Comparison of ENCODE assay signal across 8 cellular contexts in genomic region chr2:45643543-45644542, GRCh38. TPM values are rescaled to one million over a fixed set of nuclear protein-coding genes. Genes with fewer than 3 reads are reported as not detected.
DNase-seq lines count a peak whose midpoint lies in the region; ATAC-seq and TF ChIP-seq lines count a peak whose summit lies in the region.

No MANE protein-coding gene starts in this region.

- H3K27me3 Mint-ChIP-seq in activated T-cell treated with anti-CD3 and anti-CD28 coated beads, Interleukin-2, amount 50 U/mL, for 72 hours (ENCODE audit: low read depth), result peaks cover 44% of the 10 kb centered on the region
- peaks cover 6 to 43% (median 19%) of the 10 kb centered on the region in 5 donors for H3K27me3 Mint-ChIP-seq in naive thymus-derived CD8-positive, alpha-beta T cell
- H3K27me3 Mint-ChIP-seq in stimulated activated naive CD8-positive, alpha-beta T cell treated with anti-CD3 and anti-CD28 coated beads, Interleukin-15, Interleukin-2, amounts not matched to agents 100 ng/mL and 50 ng/mL, for 24 hours, result peaks cover 26% of the 10 kb centered on the region

- CTCF ChIA-PET in AG04450 (lab: Charles Lee), result interaction anchor here (0.5 to 1.4 kb wide), 10 partner anchors 8 to 420 kb away, joined by 3 to 14 read pairs (median 3); no protein-coding TSS in a partner anchor

- peak overlapping the region; percentile 73 for H2AFZ ChIP-seq in fibroblast of lung (ENCODE audit: low read length)

- TF ChIP-seq CTCF in AG04450 (IDR thresholded peaks at IDR 0.05; ENCODE audit: low read depth, low read length) (peak; percentile 80), fibroblast of lung (conservative IDR thresholded peaks at IDR 0.05 in 1 of 2, IDR thresholded peaks at IDR 0.05 in 1 of 2; ENCODE audit: low read depth in 1 of 2, low read length in 2 of 2) (peak; percentile 48 to 78)

- no peaks in the 10 kb centered on the region for H3K36me3 ChIP-seq in NT2/D1 (ENCODE audit: insufficient read depth, insufficient read length, low read length)
- no peaks in the 10 kb centered on the region for H3K36me3 ChIP-seq in fibroblast of lung (ENCODE audit: control insufficient read depth, insufficient read depth, low read length)

- H4K20me1 ChIP-seq in fibroblast of lung (ENCODE audit: control insufficient read depth, extremely low read depth, insufficient read depth, low read length), result no peaks in the 10 kb centered on the region

- H3K9ac ChIP-seq in NT2/D1 (ENCODE audit: insufficient read length, low read depth) (peak overlapping the region; percentile 56), fibroblast of lung (ENCODE audit: insufficient read depth, low read length) (peak overlapping the region; percentile 74)

- DNase-seq in AG04450 (ENCODE audit: low read depth, low spot score), result no peak
- peak; percentile 58 for DNase-seq in NT2/D1 (ENCODE audit: low read depth, low spot score)
- DNase-seq in activated T-cell treated with anti-CD3 and anti-CD28 coated beads, Interleukin-2, amount 50 U/mL, for 72 hours, result peak; percentile 73 to 84
- peak; percentile 23 to 45 for DNase-seq in fibroblast of lung (ENCODE audit: low read depth in 2 of 2)
- peak; percentile 53 to 88 (median 74) for DNase-seq in naive thymus-derived CD8-positive, alpha-beta T cell

- H3K36me3 Mint-ChIP-seq in activated T-cell treated with anti-CD3 and anti-CD28 coated beads, Interleukin-2, amount 50 U/mL, for 72 hours (ENCODE audit: insufficient read depth in 2 of 2), result no peaks in the 10 kb centered on the region
- H3K36me3 Mint-ChIP-seq in naive thymus-derived CD8-positive, alpha-beta T cell, result no peaks in the 10 kb centered on the region
- H3K36me3 Mint-ChIP-seq in stimulated activated naive CD8-positive, alpha-beta T cell treated with anti-CD3 and anti-CD28 coated beads, Interleukin-15, Interleukin-2, amounts not matched to agents 100 ng/mL and 50 ng/mL, for 24 hours (ENCODE audit: low read depth), result no peaks in the 10 kb centered on the region

- no peaks in the 10 kb centered on the region for H3K9me3 ChIP-seq in AG04450 (ENCODE audit: control insufficient read depth, insufficient read depth, low read length)
- no peaks in the 10 kb centered on the region for H3K9me3 ChIP-seq in NT2/D1 (ENCODE audit: insufficient read depth, low read length)
- H3K9me3 ChIP-seq in fibroblast of lung (ENCODE audit: control insufficient read depth, insufficient read depth, low read depth, low read length), result no peaks in the 10 kb centered on the region

- no peaks in the 10 kb centered on the region for H3K9me3 Mint-ChIP-seq in activated T-cell treated with anti-CD3 and anti-CD28 coated beads, Interleukin-2, amount 50 U/mL, for 72 hours
- peaks cover 0 to 2% (median 0%) of the 10 kb centered on the region in 9 donors for H3K9me3 Mint-ChIP-seq in naive thymus-derived CD8-positive, alpha-beta T cell
- no peaks in the 10 kb centered on the region for H3K9me3 Mint-ChIP-seq in stimulated activated naive CD8-positive, alpha-beta T cell treated with anti-CD3 and anti-CD28 coated beads, Interleukin-15, Interleukin-2, amounts not matched to agents 100 ng/mL and 50 ng/mL, for 24 hours

- peak overlapping the region; percentile 87 for H3K4me2 ChIP-seq in fibroblast of lung (ENCODE audit: extremely low read depth, insufficient read depth, low read length)

- H3K79me2 ChIP-seq in fibroblast of lung (ENCODE audit: control insufficient read depth, insufficient read depth, low read length), result no peaks in the 10 kb centered on the region

- POLR2A ChIA-PET in AG04450 (lab: Yijun Ruan, JAX), result interaction anchor here (0.5 kb wide), 1 partner anchor 333 kb away, joined by 3 read pairs; no protein-coding TSS in a partner anchor
- POLR2A ChIA-PET in naive thymus-derived CD8-positive, alpha-beta T cell (lab: Charles Lee), result interaction anchor here (1.3 kb wide), 1 partner anchor 135 kb away, joined by 6 read pairs; no protein-coding TSS in a partner anchor

- ATAC-seq in GM18520 (IDR thresholded peaks at IDR 0.05; ENCODE audit: unreplicated experiment) (peak; percentile 59), HG03342 (IDR thresholded peaks at IDR 0.05; ENCODE audit: unreplicated experiment) (peak; percentile 79)
- peak; percentile 98 for ATAC-seq in activated T-cell treated with anti-CD3 and anti-CD28 coated beads, Interleukin-2, amount 50 U/mL, for 72 hours (replicated peaks in 1 of 2)
- ATAC-seq in naive thymus-derived CD8-positive, alpha-beta T cell, result peak; percentile 97 to 99

- H3K4me3 ChIP-seq in AG04450 (ENCODE audit: low read depth, low read length) (peak overlapping the region; percentile 69), NT2/D1 (ENCODE audit: insufficient read length, low read depth) (peak overlapping the region; percentile 28), fibroblast of lung (replicated peaks in 1 of 4; ENCODE audit: control extremely low read depth in 1 of 4, insufficient read depth in 1 of 4, low read depth in 3 of 4, low read length in 4 of 4) (peak overlapping the region; percentile 52 to 83 (median 70))

- peaks cover 4% of the 10 kb centered on the region for H3K4me1 ChIP-seq in NT2/D1 (ENCODE audit: insufficient read depth, insufficient read length)
- no peaks in the 10 kb centered on the region for H3K4me1 ChIP-seq in fibroblast of lung (ENCODE audit: control insufficient read depth, extremely low read depth, insufficient read depth, low read length)

- peaks cover 11% of the 10 kb centered on the region for H3K4me1 Mint-ChIP-seq in activated T-cell treated with anti-CD3 and anti-CD28 coated beads, Interleukin-2, amount 50 U/mL, for 72 hours (ENCODE audit: low read depth)
- peaks cover 9 to 12% (median 11%) of the 10 kb centered on the region in 4 donors for H3K4me1 Mint-ChIP-seq in naive thymus-derived CD8-positive, alpha-beta T cell
- peaks cover 11% of the 10 kb centered on the region for H3K4me1 Mint-ChIP-seq in stimulated activated naive CD8-positive, alpha-beta T cell treated with anti-CD3 and anti-CD28 coated beads, Interleukin-15, Interleukin-2, amounts not matched to agents 100 ng/mL and 50 ng/mL, for 24 hours (ENCODE audit: low read depth)

- H3K27ac ChIP-seq in AG04450 (ENCODE audit: low read depth, low read length) (no peak overlapping the region), fibroblast of lung (ENCODE audit: insufficient read depth, low read length) (peak overlapping the region; percentile 47)

- no peak overlapping the region for H3K27ac Mint-ChIP-seq in activated T-cell treated with anti-CD3 and anti-CD28 coated beads, Interleukin-2, amount 50 U/mL, for 72 hours
- H3K27ac Mint-ChIP-seq in naive thymus-derived CD8-positive, alpha-beta T cell, result peak overlapping the region in 3 of 10 donors; percentile 9 to 86 (median 53)
- H3K27ac Mint-ChIP-seq in stimulated activated naive CD8-positive, alpha-beta T cell treated with anti-CD3 and anti-CD28 coated beads, Interleukin-15, Interleukin-2, amounts not matched to agents 100 ng/mL and 50 ng/mL, for 24 hours, result no peak overlapping the region

- H3K27me3 ChIP-seq in AG04450 (ENCODE audit: control insufficient read depth, insufficient read depth, low read length), result peaks cover 23% of the 10 kb centered on the region
- peaks cover 37% of the 10 kb centered on the region for H3K27me3 ChIP-seq in NT2/D1 (ENCODE audit: insufficient read depth, insufficient read length)
- H3K27me3 ChIP-seq in fibroblast of lung (ENCODE audit: control insufficient read depth, insufficient read depth, low read length), result peaks cover 7% of the 10 kb centered on the region

- H3K4me3 Mint-ChIP-seq in activated T-cell treated with anti-CD3 and anti-CD28 coated beads, Interleukin-2, amount 50 U/mL, for 72 hours, result peak overlapping the region; percentile 84
- H3K4me3 Mint-ChIP-seq in naive thymus-derived CD8-positive, alpha-beta T cell, result peak overlapping the region; percentile 3 to 78 (median 58)
- peak overlapping the region; percentile 55 for H3K4me3 Mint-ChIP-seq in stimulated activated naive CD8-positive, alpha-beta T cell treated with anti-CD3 and anti-CD28 coated beads, Interleukin-15, Interleukin-2, amounts not matched to agents 100 ng/mL and 50 ng/mL, for 24 hours

RNA-seq across cellular contexts. Expression of gene PRKCE, which starts 7.6 kb away (rescaled TPM):
- polyA plus RNA-seq in AG04450 (2011; rRNA removed) (15.9 and 16.7 TPM in 2 replicates), fibroblast of lung (9.4 and 14.1 TPM in 2 replicates)
- polyA minus RNA-seq in AG04450 (2011; rRNA and poly(A)+ RNA removed), result 36.5 and 49.2 TPM in 2 replicates
- total RNA-seq in activated T-cell treated with anti-CD3 and anti-CD28 coated beads, Interleukin-2, amount 50 U/mL, for 72 hours, result 10 to 100 TPM; 19.3 to 35.3 TPM
- total RNA-seq in fibroblast of lung, result 12.3 and 19.0 TPM in 2 replicates
- 7.1 and 8.0 TPM in 2 replicates for polyA plus RNA-seq in fibroblast of lung (2012)
- polyA minus RNA-seq in fibroblast of lung (ENCODE audit: low replicate concordance), result 28.3 and 55.3 TPM in 2 replicates
- 10 to 100 TPM; 19.1 to 20.2 TPM for total RNA-seq in naive thymus-derived CD8-positive, alpha-beta T cell
- polyA plus RNA-seq in naive thymus-derived CD8-positive, alpha-beta T cell, result 1 to 10 TPM; 1.6 to 2.7 (median 2.4) TPM

RNA-seq across cellular contexts. Expression of gene SRBD1, which starts 32.8 kb away (rescaled TPM):
- polyA plus RNA-seq in AG04450 (2011; rRNA removed) (7.2 and 8.7 TPM in 2 replicates), fibroblast of lung (9.6 and 10.1 TPM in 2 replicates)
- polyA minus RNA-seq in AG04450 (2011; rRNA and poly(A)+ RNA removed), result 13.6 and 26.1 TPM in 2 replicates
- total RNA-seq in activated T-cell treated with anti-CD3 and anti-CD28 coated beads, Interleukin-2, amount 50 U/mL, for 72 hours, result 10 to 100 TPM; 19.0 to 20.3 TPM
- 11.6 and 18.7 TPM in 2 replicates for total RNA-seq in fibroblast of lung
- polyA plus RNA-seq in fibroblast of lung (2012), result 9.8 and 10.1 TPM in 2 replicates
- polyA minus RNA-seq in fibroblast of lung (ENCODE audit: low replicate concordance), result 0.12 and 6.6 TPM in 2 replicates
- total RNA-seq in naive thymus-derived CD8-positive, alpha-beta T cell, result 10 to 100 TPM; 24.5 to 26.3 TPM
- 10 to 100 TPM; 13.2 to 14.5 (median 14.4) TPM for polyA plus RNA-seq in naive thymus-derived CD8-positive, alpha-beta T cell
